1 cellular context compared by ENCODE assay signal in genomic region chr7:19117081-19117869, GRCh38.
TF ChIP-seq lines count a peak whose summit lies in the region.

TSS of gene TWIST1 (minus strand) at chr7:19117636. CDS start at chr7:19117321, 315 bp downstream.

TF ChIP-seq in H1, 55 proteins besides CTCF, POLR2A, EP300 and RAD21 (continued from another document):
- TF ChIP-seq HDAC2 (IDR thresholded peaks at IDR 0.05; ENCODE audit: borderline replicate concordance in 1 of 2, low read depth in 2 of 2, low read length in 2 of 2) (0 out of 4 replicates have a peak, but pooled peaks of 1 of the 2 experiments have one; percentile 12), KDM4A (IDR thresholded peaks at IDR 0.05; ENCODE audit: low read depth, low read length, severe bottlenecking) (peak; percentile 31), ATF2 (IDR thresholded peaks at IDR 0.05; ENCODE audit: low read length) (no peak), YY1 (IDR thresholded peaks at IDR 0.05; ENCODE audit: low read depth, low read length) (no peak), EGR1 (IDR thresholded peaks at IDR 0.05; ENCODE audit: borderline replicate concordance, low read depth, low read length) (peak; percentile 4; the same call in 1 of the 2 replicates), SUZ12 (IDR thresholded peaks at IDR 0.05; ENCODE audit: low read length) (peak; percentile 19; the same call in 1 of the 2 replicates), POLR2AphosphoS5 (IDR thresholded peaks at IDR 0.05; ENCODE audit: low read depth, low read length) (no peak), TBP (IDR thresholded peaks at IDR 0.05; ENCODE audit: low read depth, low read length) (0 out of 2 replicates have a peak, but pooled peaks have one; percentile 19), SP1 (IDR thresholded peaks at IDR 0.05; ENCODE audit: low read depth, low read length) (peak; percentile 36; the same call in 1 of the 2 replicates), CTBP2 (IDR thresholded peaks at IDR 0.05; ENCODE audit: borderline replicate concordance, insufficient read depth, insufficient read length, low read length) (peak; percentile 58), SRF (IDR thresholded peaks at IDR 0.05; ENCODE audit: low read depth, low read length) (no peak), RBBP5 (IDR thresholded peaks at IDR 0.05; ENCODE audit: borderline replicate concordance, low read depth, low read length) (peak; percentile 46; the same call in 1 of the 2 replicates)
